11 cellular contexts compared by ENCODE assay signal in the genomic region with DNA sequence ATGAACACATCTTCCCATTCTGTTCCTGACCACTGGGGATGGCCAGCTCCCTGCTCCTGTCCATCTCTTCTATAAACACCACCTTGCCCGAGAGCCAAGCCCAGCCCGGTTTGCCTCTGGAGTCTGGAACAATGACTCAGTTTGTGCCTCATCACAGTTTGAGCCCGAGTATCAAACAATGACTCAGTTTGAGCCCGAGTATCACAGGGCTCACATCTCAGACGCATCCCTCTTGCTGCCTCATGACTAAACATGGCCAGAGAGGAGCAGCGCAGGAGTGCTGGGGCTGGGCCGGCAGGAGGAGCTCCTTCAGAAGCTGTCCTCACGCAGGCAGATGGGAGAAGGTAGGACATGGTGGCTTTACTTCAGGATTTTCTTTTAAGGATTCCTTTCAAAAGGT.
A peak's percentile ranks its signal among the peaks of the same experiment; 100 is the strongest.
DNase-seq lines count a peak whose midpoint lies in the region; ATAC-seq, FAIRE-seq and TF ChIP-seq lines count a peak whose summit lies in the region.
"Had no signal": no experiment of that assay in that cellular context is flagged by ENCODE, and none has a peak within 500 bp of the region (broad histone marks: within the 10 kb centered on the region; RNA-seq: fewer than 3 reads in every experiment).

No MANE protein-coding gene starts in this region.

- DNase-seq in GM04504 (ENCODE audit: low read depth) (peak; percentile 92), frontal cortex (ENCODE audit: low spot score in 2 of 2) (peak; percentile 39 to 58), sigmoid colon (peak; percentile 95), NCI-H2171 (lab: John Stamatoyannopoulos, UW) (no peak), NCI-H2107 (lab: John Stamatoyannopoulos, UW) (no peak)
- DNase-seq: activated gamma-delta T cell treated with Interleukin-2 at 50 U/mL for 16 hours, KG1, SIG-M5 had no signal

- WGBS in sigmoid colon, 2 donors: 78 to 83% methylated on average over 8 of the region's 8 CpGs

- TF ChIP-seq CTCF in VCaP (conservative IDR thresholded peaks at IDR 0.05) (no peak; the same call in 1 of the 2 replicates), sigmoid colon (IDR thresholded peaks at IDR 0.05) (peak; percentile 37 to 62 (median 45))

- intact Hi-C loops in sigmoid colon (cut with DNase I): loop anchor here (1.0 to 2.0 kb wide), 3 partner anchors 23 to 141 kb away; no protein-coding TSS in a partner anchor

- H3K27me3 ChIP-seq in sigmoid colon: no peaks in the 10 kb centered on the region

- peak overlapping the region; percentile 31 for H3K27ac ChIP-seq in VCaP
- peak overlapping the region; percentile 80 to 95 (median 86) for H3K27ac ChIP-seq in sigmoid colon

- no peak overlapping the region for H3K4me3 ChIP-seq in sigmoid colon

- FAIRE-seq in frontal cortex (lab: Jason Lieb, UNC): no peak

- peaks cover 30 to 76% (median 55%) of the 10 kb centered on the region in 4 donors for H3K36me3 ChIP-seq in sigmoid colon

- no peak for TF ChIP-seq POLR2A in sigmoid colon (IDR thresholded peaks at IDR 0.05)

- ATAC-seq in HG03095 (IDR thresholded peaks at IDR 0.05; ENCODE audit: unreplicated experiment): no peak
- ATAC-seq in GM18502 (IDR thresholded peaks at IDR 0.05; ENCODE audit: poor library complexity, unreplicated experiment): no peak

- peak in 2 of 4 donors; percentile 22 to 88 for TF ChIP-seq EP300 in sigmoid colon (IDR thresholded peaks at IDR 0.05)

- peaks cover 0 to 40% (median 27%) of the 10 kb centered on the region in 4 donors for H3K4me1 ChIP-seq in sigmoid colon

- no peaks in the 10 kb centered on the region for H3K9me3 ChIP-seq in sigmoid colon

Comparison
In these comparisons a context has a peak if more than half of its experiments do, and no peak if none do; other contexts are left out.
1. DNase-seq: peak in GM04504 (single experiment), frontal cortex (2 of 2) and sigmoid colon (single experiment); none in NCI-H2171 (single experiment) and NCI-H2107 (single experiment).